Comparison of ENCODE assay signal across 29 cellular contexts in genomic region chr12:74971201-74971600, GRCh38.
DNase-seq lines count a peak whose midpoint lies in the region; TF ChIP-seq lines count a peak whose summit lies in the region.
"Had no signal": no experiment of that assay in that cellular context is flagged by ENCODE, and none has a peak within 500 bp of the region (broad histone marks: within the 10 kb centered on the region; RNA-seq: fewer than 3 reads in every experiment).

No MANE protein-coding gene starts in this region.

- H3K9me2 ChIP-seq in neural cell (ENCODE audit: insufficient read depth, low read length) (no peaks in the 10 kb centered on the region), SK-N-SH (no peaks in the 10 kb centered on the region)

- H4K20me1 ChIP-seq in neural cell (ENCODE audit: insufficient read depth) (no peaks in the 10 kb centered on the region), SK-N-SH (ENCODE audit: insufficient read depth) (no peaks in the 10 kb centered on the region)
- H4K20me1 ChIP-seq: BLaER1; BLaER1 treated with 17β-estradiol and CSF1 and Interleukin-3, amounts not matched to agents 10 nM and 100 nM had no signal

- H3K4me1 ChIP-seq in SJCRH30 (peaks cover 18% of the 10 kb centered on the region), SK-N-SH (ENCODE audit: control insufficient read depth in 1 of 2, insufficient read depth in 2 of 2, low read depth in 1 of 2, low read length in 1 of 2) (no peaks in the 10 kb centered on the region)
- H3K4me1 ChIP-seq: A549; BE2C; BLaER1; BLaER1 treated with 17β-estradiol and CSF1 and Interleukin-3, amounts not matched to agents 10 nM and 100 nM; Caco-2 had no signal

- CTCF ChIA-PET in SK-N-SH (lab: Yijun Ruan, JAX), result no interaction called here

- TF ChIP-seq EP300 in neural cell (conservative IDR thresholded peaks at IDR 0.05; ENCODE audit: poor library complexity, severe bottlenecking) (peak; percentile 26), SK-N-SH (IDR thresholded peaks at IDR 0.05; ENCODE audit: borderline replicate concordance in 1 of 2, low read depth in 1 of 2, low read length in 1 of 2) (no peak)

- H3K4me3 ChIP-seq in SJCRH30 (no peak overlapping the region), neural cell (ENCODE audit: low read length) (no peak overlapping the region), SK-N-SH (ENCODE audit: low read depth in 2 of 2, low read length in 1 of 2) (no peak overlapping the region)
- H3K4me3 ChIP-seq: A549; BLaER1; BLaER1 treated with 17β-estradiol and CSF1 and Interleukin-3, amounts not matched to agents 10 nM and 100 nM had no signal

- TF ChIP-seq RAD21 in neural cell (conservative IDR thresholded peaks at IDR 0.05), result no peak
- no peak for TF ChIP-seq RAD21 in SK-N-SH (IDR thresholded peaks at IDR 0.05; ENCODE audit: low read length)

- no peaks in the 10 kb centered on the region for H3K27me3 ChIP-seq in SJCRH30
- no peaks in the 10 kb centered on the region for H3K27me3 ChIP-seq in neural cell (ENCODE audit: insufficient read depth, low read depth, low read length)
- no peaks in the 10 kb centered on the region for H3K27me3 ChIP-seq in SK-N-SH (ENCODE audit: insufficient read depth)
- H3K27me3 ChIP-seq: BE2C; BLaER1; BLaER1 treated with 17β-estradiol and CSF1 and Interleukin-3, amounts not matched to agents 10 nM and 100 nM had no signal

- H2AFZ ChIP-seq in neural cell (ENCODE audit: low read depth, low read length), result no peak overlapping the region
- no peak overlapping the region for H2AFZ ChIP-seq in SK-N-SH (ENCODE audit: low read depth)

- WGBS in SK-N-SH (ENCODE audit: low lambda C conversion rate), result 0% methylated on average over 1 of the region's 1 CpG

- no peaks in the 10 kb centered on the region for H3K79me2 ChIP-seq in neural cell (replicated peaks; ENCODE audit: insufficient read depth, low read length)
- H3K79me2 ChIP-seq in SK-N-SH (ENCODE audit: insufficient read depth), result no peaks in the 10 kb centered on the region

- POLR2A ChIA-PET in SK-N-SH (lab: Yijun Ruan, JAX), result no interaction called here

- H3K4me2 ChIP-seq in neural cell (ENCODE audit: low read length), result no peak overlapping the region
- H3K4me2 ChIP-seq in SK-N-SH, result no peak overlapping the region
- H3K4me2 ChIP-seq: A549; BLaER1; BLaER1 treated with 17β-estradiol and CSF1 and Interleukin-3, amounts not matched to agents 10 nM and 100 nM had no signal

- no peak overlapping the region for H3K9ac ChIP-seq in neural cell (ENCODE audit: low read length)
- H3K9ac ChIP-seq in SK-N-SH, result no peak overlapping the region
- H3K9ac ChIP-seq: BLaER1; BLaER1 treated with 17β-estradiol and CSF1 and Interleukin-3, amounts not matched to agents 10 nM and 100 nM had no signal

- no peak for TF ChIP-seq CTCF in neural cell (IDR thresholded peaks at IDR 0.05; ENCODE audit: poor library complexity, severe bottlenecking)
- no peak for TF ChIP-seq CTCF in SK-N-SH (IDR thresholded peaks at IDR 0.05)

- H3K36me3 ChIP-seq in SJCRH30, result no peaks in the 10 kb centered on the region
- no peaks in the 10 kb centered on the region for H3K36me3 ChIP-seq in neural cell (ENCODE audit: insufficient read depth, low read length)
- no peaks in the 10 kb centered on the region for H3K36me3 ChIP-seq in SK-N-SH (replicated peaks in 1 of 2; ENCODE audit: control insufficient read depth in 1 of 2, insufficient read depth in 2 of 2, low read length in 1 of 2)
- H3K36me3 ChIP-seq: BE2C; BLaER1; BLaER1 treated with 17β-estradiol and CSF1 and Interleukin-3, amounts not matched to agents 10 nM and 100 nM had no signal

- peaks cover 7% of the 10 kb centered on the region for H3K9me3 ChIP-seq in SJCRH30 (replicated peaks)
- H3K9me3 ChIP-seq in neural cell (ENCODE audit: low read length), result no peaks in the 10 kb centered on the region
- H3K9me3 ChIP-seq in SK-N-SH, result no peaks in the 10 kb centered on the region
- H3K9me3 ChIP-seq: A549; BE2C; BLaER1; BLaER1 treated with 17β-estradiol and CSF1 and Interleukin-3, amounts not matched to agents 10 nM and 100 nM; Caco-2 had no signal

- DNase-seq in SJCRH30 (peak; percentile 50 to 85), amniotic stem cell (lab: John Stamatoyannopoulos, UW) (no peak), SK-N-SH (no peak)
- DNase-seq: 8988T; ACHN; AML-193; BE2C; C1 segment of cervical spinal cord; Caco-2; Calu3; CD4-positive, alpha-beta memory T cell; CD4-positive, alpha-beta T cell; CD4-positive, CD25-positive, alpha-beta regulatory T cell; CD8-positive, alpha-beta memory T cell; CD8-positive, alpha-beta T cell; COR-L47; DMS 273 treated with DMSO at 0.1 percent for 48 hours; DMS153; DMS53; DMS79; DMS79 treated with DMSO at 0.1 percent for 48 hours; DND-41; EL had no signal

- H3F3A ChIP-seq in neural cell (ENCODE audit: insufficient read depth, low read length, poor library complexity, severe bottlenecking), result no peaks in the 10 kb centered on the region
- no peaks in the 10 kb centered on the region for H3F3A ChIP-seq in SK-N-SH (replicated peaks; ENCODE audit: insufficient read depth)

- H3K27ac ChIP-seq in SJCRH30, result peak overlapping the region; percentile 84
- H3K27ac ChIP-seq in neural cell (ENCODE audit: low read length), result no peak overlapping the region
- no peak overlapping the region for H3K27ac ChIP-seq in SK-N-SH (ENCODE audit: low read depth in 2 of 2, low read length in 1 of 2)
- H3K27ac ChIP-seq: 22Rv1; A549; BLaER1; BLaER1 treated with 17β-estradiol and CSF1 and Interleukin-3, amounts not matched to agents 10 nM and 100 nM; C4-2B had no signal

TF ChIP-seq in neural cell, 6 proteins besides CTCF, POLR2A, EP300 and RAD21:
- no peak for TF ChIP-seq REST (IDR thresholded peaks at IDR 0.05; ENCODE audit: borderline replicate concordance)

TF ChIP-seq in SK-N-SH, 30 proteins besides CTCF, POLR2A, EP300 and RAD21:
- no peak for TF ChIP-seq YY1 (IDR thresholded peaks at IDR 0.05; ENCODE audit: low read depth)
- no peak for TF ChIP-seq CHD2 (IDR thresholded peaks at IDR 0.05; ENCODE audit: low read length, partially characterized antibody)
TF ChIP-seq in SK-N-SH: peak in this region for 0.

Comparison
In these comparisons a context has a peak if more than half of its experiments do, and no peak if none do; other contexts are left out.
1. DNase-seq: peak in SJCRH30 (2 of 2); none in amniotic stem cell (single experiment) and SK-N-SH (single experiment).